Comparison of ENCODE assay signal across 9 cellular contexts in genomic region chr13:44237276-44237767, GRCh38.
DNase-seq lines count a peak whose midpoint lies in the region; ATAC-seq and TF ChIP-seq lines count a peak whose summit lies in the region.
"Had no signal": no experiment of that assay in that cellular context is flagged by ENCODE, and none has a peak within 500 bp of the region (broad histone marks: within the 10 kb centered on the region; RNA-seq: fewer than 3 reads in every experiment).

No MANE protein-coding gene starts in this region.

- H3K4me3 ChIP-seq in left ventricle myocardium inferior (no peak overlapping the region), skeletal muscle satellite cell (ENCODE audit: low read length) (no peak overlapping the region)

- peak overlapping the region; percentile 54 for H3K9ac ChIP-seq in skeletal muscle satellite cell (ENCODE audit: low read depth, low read length)

- DNase-seq in activated CD8-positive, alpha-beta memory T cell treated with anti-CD3 and anti-CD28 coated beads, Interleukin-2, amount 10 ng/mL, durations not matched to agents 7 days and 5 days: peak; percentile 68
- no peak for DNase-seq in activated CD8-positive, alpha-beta memory T cell treated with anti-CD3 and anti-CD28 coated beads for 24 hours
- no peak for DNase-seq in activated naive CD8-positive, alpha-beta T cell treated with anti-CD3 and anti-CD28 coated beads, Interleukin-2, amount 10 ng/mL, durations not matched to agents 7 days and 5 days
- DNase-seq in left ventricle myocardium inferior (peak; percentile 46), NCI-H1694 treated with DMSO at 0.1 percent for 48 hours (lab: John Stamatoyannopoulos, UW) (no peak), progenitor cell of endocrine pancreas (ENCODE audit: low spot score, unreplicated experiment) (no peak)
- DNase-seq: DND-41 had no signal

- H3K36me3 Mint-ChIP-seq in activated CD8-positive, alpha-beta memory T cell treated with anti-CD3 and anti-CD28 coated beads, Interleukin-2, amount 10 ng/mL, durations not matched to agents 7 days and 5 days: no peaks in the 10 kb centered on the region
- no peaks in the 10 kb centered on the region for H3K36me3 Mint-ChIP-seq in activated naive CD8-positive, alpha-beta T cell treated with anti-CD3 and anti-CD28 coated beads, Interleukin-2, amount 10 ng/mL, durations not matched to agents 7 days and 5 days
- no peaks in the 10 kb centered on the region for H3K36me3 Mint-ChIP-seq in progenitor cell of endocrine pancreas (ENCODE audit: insufficient read depth)

- CTCF ChIA-PET in activated CD8-positive, alpha-beta memory T cell treated with anti-CD3 and anti-CD28 coated beads, Interleukin-2, amount 10 ng/mL, durations not matched to agents 7 days and 5 days (lab: Charles Lee): no interaction called here

- H3K4me2 ChIP-seq in skeletal muscle satellite cell (ENCODE audit: low read length): peak overlapping the region; percentile 62

- H3K27me3 ChIP-seq in left ventricle myocardium inferior (ENCODE audit: low read depth): no peaks in the 10 kb centered on the region
- no peaks in the 10 kb centered on the region for H3K27me3 ChIP-seq in skeletal muscle satellite cell (ENCODE audit: control insufficient read depth, insufficient read depth, low read length)

- peak overlapping the region; percentile 89 for H3K27ac ChIP-seq in left ventricle myocardium inferior (replicated peaks)

- H3K9me3 ChIP-seq in left ventricle myocardium inferior (replicated peaks): no peaks in the 10 kb centered on the region
- H3K9me3 ChIP-seq in skeletal muscle satellite cell (replicated peaks; ENCODE audit: low read length): no peaks in the 10 kb centered on the region

- peaks cover 35% of the 10 kb centered on the region for H3K4me1 Mint-ChIP-seq in activated CD8-positive, alpha-beta memory T cell treated with anti-CD3 and anti-CD28 coated beads, Interleukin-2, amount 10 ng/mL, durations not matched to agents 7 days and 5 days
- peaks cover 4% of the 10 kb centered on the region for H3K4me1 Mint-ChIP-seq in activated naive CD8-positive, alpha-beta T cell treated with anti-CD3 and anti-CD28 coated beads, Interleukin-2, amount 10 ng/mL, durations not matched to agents 7 days and 5 days
- H3K4me1 Mint-ChIP-seq in progenitor cell of endocrine pancreas (ENCODE audit: low read depth): peaks cover 12% of the 10 kb centered on the region

- no peak for TF ChIP-seq CTCF in left ventricle myocardium inferior (IDR thresholded peaks at IDR 0.05; ENCODE audit: borderline replicate concordance)
- TF ChIP-seq CTCF in progenitor cell of endocrine pancreas (IDR thresholded peaks at IDR 0.05; ENCODE audit: unreplicated experiment): no peak

- H3K27ac Mint-ChIP-seq in activated CD8-positive, alpha-beta memory T cell treated with anti-CD3 and anti-CD28 coated beads, Interleukin-2, amount 10 ng/mL, durations not matched to agents 7 days and 5 days: no peak overlapping the region
- no peak overlapping the region for H3K27ac Mint-ChIP-seq in activated naive CD8-positive, alpha-beta T cell treated with anti-CD3 and anti-CD28 coated beads, Interleukin-2, amount 10 ng/mL, durations not matched to agents 7 days and 5 days
- no peak overlapping the region for H3K27ac Mint-ChIP-seq in progenitor cell of endocrine pancreas

- H3K4me3 Mint-ChIP-seq in activated CD8-positive, alpha-beta memory T cell treated with anti-CD3 and anti-CD28 coated beads, Interleukin-2, amount 10 ng/mL, durations not matched to agents 7 days and 5 days: no peak overlapping the region
- H3K4me3 Mint-ChIP-seq in activated naive CD8-positive, alpha-beta T cell treated with anti-CD3 and anti-CD28 coated beads, Interleukin-2, amount 10 ng/mL, durations not matched to agents 7 days and 5 days: peak overlapping the region; percentile 34
- no peak overlapping the region for H3K4me3 Mint-ChIP-seq in progenitor cell of endocrine pancreas (ENCODE audit: low read depth)

- peaks cover 75% of the 10 kb centered on the region for H3K27me3 Mint-ChIP-seq in activated CD8-positive, alpha-beta memory T cell treated with anti-CD3 and anti-CD28 coated beads, Interleukin-2, amount 10 ng/mL, durations not matched to agents 7 days and 5 days
- peaks cover 5% of the 10 kb centered on the region for H3K27me3 Mint-ChIP-seq in activated naive CD8-positive, alpha-beta T cell treated with anti-CD3 and anti-CD28 coated beads, Interleukin-2, amount 10 ng/mL, durations not matched to agents 7 days and 5 days
- H3K27me3 Mint-ChIP-seq in progenitor cell of endocrine pancreas: peaks cover 3% of the 10 kb centered on the region

- intact Hi-C loops in left ventricle myocardium inferior (cut with micrococcal nuclease): loop anchor here (5.0 kb wide), 1 partner anchor 200 kb away; no protein-coding TSS in a partner anchor

- H3K9me3 Mint-ChIP-seq in activated CD8-positive, alpha-beta memory T cell treated with anti-CD3 and anti-CD28 coated beads, Interleukin-2, amount 10 ng/mL, durations not matched to agents 7 days and 5 days (ENCODE audit: low read depth): no peaks in the 10 kb centered on the region
- H3K9me3 Mint-ChIP-seq in activated naive CD8-positive, alpha-beta T cell treated with anti-CD3 and anti-CD28 coated beads, Interleukin-2, amount 10 ng/mL, durations not matched to agents 7 days and 5 days: no peaks in the 10 kb centered on the region
- no peaks in the 10 kb centered on the region for H3K9me3 Mint-ChIP-seq in progenitor cell of endocrine pancreas (ENCODE audit: low read depth)

- ATAC-seq in activated CD8-positive, alpha-beta memory T cell treated with anti-CD3 and anti-CD28 coated beads, Interleukin-2, amount 10 ng/mL, durations not matched to agents 7 days and 5 days: peak; percentile 86
- ATAC-seq in HG03139 (IDR thresholded peaks at IDR 0.05; ENCODE audit: unreplicated experiment): peak; percentile 68
- ATAC-seq in activated naive CD8-positive, alpha-beta T cell treated with anti-CD3 and anti-CD28 coated beads, Interleukin-2, amount 10 ng/mL, durations not matched to agents 7 days and 5 days (ENCODE audit: low read depth): peak; percentile 45

- POLR2A ChIA-PET in activated naive CD8-positive, alpha-beta T cell treated with anti-CD3 and anti-CD28 coated beads, Interleukin-2, amount 10 ng/mL, durations not matched to agents 7 days and 5 days (lab: Charles Lee): no interaction called here

- H3K4me1 ChIP-seq in left ventricle myocardium inferior: peaks cover 39% of the 10 kb centered on the region
- H3K4me1 ChIP-seq in skeletal muscle satellite cell (ENCODE audit: control insufficient read depth, insufficient read depth, low read length): peaks cover 43% of the 10 kb centered on the region

- H3K36me3 ChIP-seq in left ventricle myocardium inferior (no peaks in the 10 kb centered on the region), skeletal muscle satellite cell (ENCODE audit: insufficient read depth, low read length) (no peaks in the 10 kb centered on the region)

Comparison
In these comparisons a context has a peak if more than half of its experiments do, and no peak if none do; other contexts are left out.
1. DNase-seq: peak in activated CD8-positive, alpha-beta memory T cell treated with anti-CD3 and anti-CD28 coated beads, Interleukin-2, amount 10 ng/mL, durations not matched to agents 7 days and 5 days (single experiment) and left ventricle myocardium inferior (single experiment); none in activated CD8-positive, alpha-beta memory T cell treated with anti-CD3 and anti-CD28 coated beads for 24 hours (single experiment), activated naive CD8-positive, alpha-beta T cell treated with anti-CD3 and anti-CD28 coated beads, Interleukin-2, amount 10 ng/mL, durations not matched to agents 7 days and 5 days (single experiment), NCI-H1694 treated with DMSO at 0.1 percent for 48 hours (single experiment) and progenitor cell of endocrine pancreas (single experiment).
2. Peak in every context shown above with its lines, with median percentiles within 50 percentile points of each other: ATAC-seq.